In the genomic region with DNA sequence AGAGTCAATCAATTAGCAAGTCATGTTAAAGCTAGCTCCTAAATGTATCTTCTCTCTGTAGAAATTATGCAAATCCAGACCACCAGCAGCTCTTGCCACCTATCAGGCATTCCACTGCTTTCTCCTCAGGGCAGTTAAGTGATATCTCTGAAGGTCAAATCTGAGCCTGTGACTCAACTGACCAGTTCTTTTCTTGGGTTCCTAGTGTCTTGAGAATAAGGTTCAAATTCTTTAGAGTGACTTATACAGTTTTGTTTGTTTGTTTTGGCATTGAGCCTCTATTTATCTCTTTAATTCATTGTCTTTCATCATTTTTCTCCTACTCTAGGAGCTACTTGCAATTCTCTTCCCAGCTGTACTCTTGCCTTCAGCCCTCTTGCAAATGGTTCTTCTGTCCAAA, we compare ENCODE assay signal across 25 cellular contexts. TPM values are rescaled to one million over a fixed set of nuclear protein-coding genes. Genes with fewer than 3 reads are reported as not detected.
A peak's percentile ranks its signal among the peaks of the same experiment; 100 is the strongest.
DNase-seq lines count a peak whose midpoint lies in the region; ATAC-seq and TF ChIP-seq lines count a peak whose summit lies in the region.
"Had no signal": no experiment of that assay in that cellular context is flagged by ENCODE, and none has a peak within 500 bp of the region (broad histone marks: within the 10 kb centered on the region; RNA-seq: fewer than 3 reads in every experiment).

No MANE protein-coding gene starts in this region.

- H3K79me2 ChIP-seq in fibroblast of lung (ENCODE audit: control insufficient read depth, insufficient read depth, low read length), result peaks cover 22% of the 10 kb centered on the region

- H3K9ac ChIP-seq in fibroblast of lung (ENCODE audit: insufficient read depth, low read length), result no peak overlapping the region
- H3K9ac ChIP-seq: neural progenitor cell, SK-N-SH had no signal

- no peaks in the 10 kb centered on the region for H4K20me1 ChIP-seq in fibroblast of lung (ENCODE audit: control insufficient read depth, extremely low read depth, insufficient read depth, low read length)

- H3K27ac ChIP-seq in SJSA1 (peak overlapping the region; percentile 45), fibroblast of lung (ENCODE audit: insufficient read depth, low read length) (no peak overlapping the region)
- H3K27ac ChIP-seq: neural progenitor cell had no signal

- TF ChIP-seq CTCF in fibroblast of lung (conservative IDR thresholded peaks at IDR 0.05 in 1 of 2, IDR thresholded peaks at IDR 0.05 in 1 of 2; ENCODE audit: low read depth in 1 of 2, low read length in 2 of 2), result no peak

- H3K9me3 ChIP-seq in SJSA1 (replicated peaks), result no peaks in the 10 kb centered on the region
- no peaks in the 10 kb centered on the region for H3K9me3 ChIP-seq in fibroblast of lung (ENCODE audit: control insufficient read depth, insufficient read depth, low read depth, low read length)
- H3K9me3 ChIP-seq: Caco-2, SK-N-SH had no signal

- no peak overlapping the region for H2AFZ ChIP-seq in fibroblast of lung (ENCODE audit: low read length)
- H2AFZ ChIP-seq: neural progenitor cell had no signal

- H3K4me3 ChIP-seq in SJSA1, result no peak overlapping the region
- H3K4me3 ChIP-seq in fibroblast of lung (replicated peaks in 1 of 4; ENCODE audit: control extremely low read depth in 1 of 4, insufficient read depth in 1 of 4, low read depth in 3 of 4, low read length in 4 of 4), result no peak overlapping the region
- no peak overlapping the region for H3K4me3 ChIP-seq in skeletal muscle cell (ENCODE audit: low read depth, low read length)
- H3K4me3 ChIP-seq: neural progenitor cell had no signal

- in situ Hi-C loops in G401 (cut with HindIII; ENCODE audit: low sequenced_read_pairs), result no loop called here

- H3K4me1 ChIP-seq in SJSA1 (replicated peaks) (peaks cover 44% of the 10 kb centered on the region), fibroblast of lung (ENCODE audit: control insufficient read depth, extremely low read depth, insufficient read depth, low read length) (no peaks in the 10 kb centered on the region)

- no peak for ATAC-seq in HG03097 (IDR thresholded peaks at IDR 0.05; ENCODE audit: low FRiP score, unreplicated experiment)
- ATAC-seq: HepG2 had no signal

- H3K36me3 ChIP-seq in SJSA1, result peaks cover 9% of the 10 kb centered on the region
- H3K36me3 ChIP-seq in fibroblast of lung (ENCODE audit: control insufficient read depth, insufficient read depth, low read length), result no peaks in the 10 kb centered on the region
- H3K36me3 ChIP-seq: neural progenitor cell had no signal

- H3K27me3 ChIP-seq in SJSA1 (replicated peaks) (no peaks in the 10 kb centered on the region), fibroblast of lung (ENCODE audit: control insufficient read depth, insufficient read depth, low read length) (no peaks in the 10 kb centered on the region)
- H3K27me3 ChIP-seq: neural progenitor cell had no signal

- no peak overlapping the region for H3K4me2 ChIP-seq in fibroblast of lung (ENCODE audit: extremely low read depth, insufficient read depth, low read length)
- H3K4me2 ChIP-seq: neural progenitor cell, SK-N-SH had no signal

- DNase-seq in EL (peak; percentile 70), SJSA1 (ENCODE audit: low read depth in 1 of 2, low spot score in 2 of 2) (peak; percentile 62 to 93), fibroblast of lung (ENCODE audit: low read depth in 2 of 2) (peak; percentile 80 to 87), skeletal muscle cell (ENCODE audit: low read depth) (peak; percentile 57), NCI-H2227 treated with DMSO at 0.1 percent for 48 hours (lab: John Stamatoyannopoulos, UW) (no peak), G401 (ENCODE audit: low spot score) (no peak), NCI-H524 treated with DMSO at 0.1 percent for 48 hours (lab: John Stamatoyannopoulos, UW) (no peak)
- DNase-seq: activated CD4-positive, alpha-beta T cell treated with anti-CD3 and anti-CD28 coated beads for 48 hours; activated CD8-positive, alpha-beta memory T cell treated with anti-CD3 and anti-CD28 coated beads, Interleukin-2, amount 50 U/mL, for 4 hours; activated gamma-delta T cell; aorta; Caco-2; cortex of kidney; erythroblast; GDM1; MV-4-11; NCI-H1930; NCI-H526; retina; SK-N-SH; stimulated activated naive CD4-positive, alpha-beta T cell treated with Interleukin-2 at 50 U/mL for 16 hours had no signal

RNA-seq across cellular contexts. Expression of a gene that starts 2.5 kb away (rescaled TPM):
- 30.6 and 51.8 TPM in 2 replicates for total RNA-seq in SJSA1 (2014; rRNA removed; shearing (Covaris generic))
- total RNA-seq in fibroblast of lung, result 65.7 and 118 TPM in 2 replicates
- 26.2 and 37.1 TPM in 2 replicates for polyA plus RNA-seq in fibroblast of lung
- 14.0 and 18.7 TPM in 2 replicates for polyA plus RNA-seq in fibroblast of lung (2012)
- polyA minus RNA-seq in fibroblast of lung (ENCODE audit: low replicate concordance), result 25.5 and 36.1 TPM in 2 replicates
- total RNA-seq in G401 (2014; rRNA removed; shearing (Covaris generic)), result 0.58 and 0.74 TPM in 2 replicates
- total RNA-seq: OCI-LY7 had no signal

Comparison
In these comparisons a context has a peak if more than half of its experiments do, and no peak if none do; other contexts are left out.
1. DNase-seq: peak in EL (single experiment), SJSA1 (2 of 2), fibroblast of lung (2 of 2) and skeletal muscle cell (single experiment); none in NCI-H2227 treated with DMSO at 0.1 percent for 48 hours (single experiment), G401 (single experiment) and NCI-H524 treated with DMSO at 0.1 percent for 48 hours (single experiment).
2. RNA of a gene that starts 2.5 kb away (total RNA-seq): 65.7 to 118 TPM in fibroblast of lung and 30.6 to 51.8 TPM in SJSA1; 0.58 to 0.74 TPM in G401; every median in the first group is over 10 times any median in the second.